ENCODE assay signal across 20 cellular contexts in the genomic region with DNA sequence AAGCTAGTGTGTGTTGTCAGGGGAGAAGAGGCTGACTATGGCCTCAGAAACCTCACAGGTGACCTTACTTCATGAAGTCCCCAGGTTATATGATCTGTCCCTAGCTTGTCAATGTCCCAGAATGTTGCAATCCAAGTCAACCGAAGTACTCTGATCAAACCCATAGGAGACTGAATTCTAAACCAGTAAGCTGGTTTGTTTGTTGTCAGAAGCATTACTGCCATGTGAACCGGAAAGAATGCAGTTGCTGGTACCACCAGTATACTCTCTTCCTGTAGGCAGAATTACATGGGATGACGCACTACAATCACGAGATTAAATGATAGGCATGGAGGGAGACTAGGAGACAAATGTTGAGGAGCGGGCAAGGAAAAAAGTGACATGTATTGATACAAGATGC. TPM values are rescaled to one million over a fixed set of nuclear protein-coding genes. Genes with fewer than 3 reads are reported as not detected.
DNase-seq lines count a peak whose midpoint lies in the region; ATAC-seq lines count a peak whose summit lies in the region.
"Had no signal": no experiment of that assay in that cellular context is flagged by ENCODE, and none has a peak within 500 bp of the region (broad histone marks: within the 10 kb centered on the region; RNA-seq: fewer than 3 reads in every experiment).

No MANE protein-coding gene starts in this region.

- no peaks in the 10 kb centered on the region for H3K36me3 Mint-ChIP-seq in activated naive CD8-positive, alpha-beta T cell treated with anti-CD3 and anti-CD28 coated beads, Interleukin-2, amount 10 ng/mL, durations not matched to agents 7 days and 5 days
- no peaks in the 10 kb centered on the region for H3K36me3 Mint-ChIP-seq in activated naive CD8-positive, alpha-beta T cell treated with anti-CD3 and anti-CD28 coated beads, Interleukin-2, amount 50 U/mL, for 24 hours (ENCODE audit: low read depth)

- POLR2A ChIA-PET in activated naive CD8-positive, alpha-beta T cell treated with anti-CD3 and anti-CD28 coated beads, Interleukin-2, amount 10 ng/mL, durations not matched to agents 7 days and 5 days (lab: Charles Lee), result no interaction called here

- ATAC-seq in activated naive CD8-positive, alpha-beta T cell treated with anti-CD3 and anti-CD28 coated beads, Interleukin-2, amount 10 ng/mL, durations not matched to agents 7 days and 5 days (ENCODE audit: low read depth), result no peak
- ATAC-seq in activated naive CD8-positive, alpha-beta T cell treated with anti-CD3 and anti-CD28 coated beads, Interleukin-2, amount 50 U/mL, for 24 hours, result no peak
- ATAC-seq: Panc1 had no signal

- peaks cover 1% of the 10 kb centered on the region for H3K9me3 Mint-ChIP-seq in activated naive CD8-positive, alpha-beta T cell treated with anti-CD3 and anti-CD28 coated beads, Interleukin-2, amount 10 ng/mL, durations not matched to agents 7 days and 5 days
- H3K9me3 Mint-ChIP-seq in activated naive CD8-positive, alpha-beta T cell treated with anti-CD3 and anti-CD28 coated beads, Interleukin-2, amount 50 U/mL, for 24 hours, result no peaks in the 10 kb centered on the region
- H3K9me3 Mint-ChIP-seq: CD4-positive, alpha-beta T cell; HFFc6 had no signal

- peak overlapping the region; percentile 0 for H3K27ac Mint-ChIP-seq in activated naive CD8-positive, alpha-beta T cell treated with anti-CD3 and anti-CD28 coated beads, Interleukin-2, amount 10 ng/mL, durations not matched to agents 7 days and 5 days
- H3K27ac Mint-ChIP-seq in activated naive CD8-positive, alpha-beta T cell treated with anti-CD3 and anti-CD28 coated beads, Interleukin-2, amount 50 U/mL, for 24 hours, result no peak overlapping the region
- H3K27ac Mint-ChIP-seq: CD4-positive, alpha-beta T cell; HFFc6 had no signal

- peaks cover 7% of the 10 kb centered on the region for H3K4me1 Mint-ChIP-seq in activated naive CD8-positive, alpha-beta T cell treated with anti-CD3 and anti-CD28 coated beads, Interleukin-2, amount 10 ng/mL, durations not matched to agents 7 days and 5 days
- H3K4me1 Mint-ChIP-seq in activated naive CD8-positive, alpha-beta T cell treated with anti-CD3 and anti-CD28 coated beads, Interleukin-2, amount 50 U/mL, for 24 hours, result peaks cover 25% of the 10 kb centered on the region

- no peaks in the 10 kb centered on the region for H3K27me3 Mint-ChIP-seq in activated naive CD8-positive, alpha-beta T cell treated with anti-CD3 and anti-CD28 coated beads, Interleukin-2, amount 10 ng/mL, durations not matched to agents 7 days and 5 days
- H3K27me3 Mint-ChIP-seq in activated naive CD8-positive, alpha-beta T cell treated with anti-CD3 and anti-CD28 coated beads, Interleukin-2, amount 50 U/mL, for 24 hours, result no peaks in the 10 kb centered on the region
- H3K27me3 Mint-ChIP-seq: CD4-positive, alpha-beta T cell had no signal

- no peak overlapping the region for H3K4me3 Mint-ChIP-seq in activated naive CD8-positive, alpha-beta T cell treated with anti-CD3 and anti-CD28 coated beads, Interleukin-2, amount 10 ng/mL, durations not matched to agents 7 days and 5 days
- H3K4me3 Mint-ChIP-seq in activated naive CD8-positive, alpha-beta T cell treated with anti-CD3 and anti-CD28 coated beads, Interleukin-2, amount 50 U/mL, for 24 hours, result no peak overlapping the region
- H3K4me3 Mint-ChIP-seq: CD4-positive, alpha-beta T cell; HFFc6 had no signal

- DNase-seq in activated naive CD8-positive, alpha-beta T cell treated with anti-CD3 and anti-CD28 coated beads, Interleukin-2, amount 10 ng/mL, durations not matched to agents 7 days and 5 days, result no peak
- DNase-seq in activated naive CD8-positive, alpha-beta T cell treated with anti-CD3 and anti-CD28 coated beads, Interleukin-2, amount 50 U/mL, for 24 hours, result no peak
- DNase-seq in RPMI7951 (ENCODE audit: low read depth), result peak; percentile 12
- peak; percentile 27 for DNase-seq in kidney tubule cell (ENCODE audit: low spot score)
- peak; percentile 42 for DNase-seq in renal cortical epithelial cell (ENCODE audit: low read depth)
- no peak for DNase-seq in NK-92 treated with Interleukin-12 subunit alpha and Interleukin-12 subunit beta, amount 100 ng/mL, for 24 hours (lab: John Stamatoyannopoulos, UW)
- no peak for DNase-seq in DMS 273 treated with DMSO at 0.1 percent for 48 hours (lab: John Stamatoyannopoulos, UW)
- DNase-seq: CD4-positive, alpha-beta T cell; DND-41; H7; HFFc6; KG1; NCI-H1048; NCI-H1694; NCI-H2029 treated with DMSO at 0.1 percent for 48 hours; NCI-H446 treated with DMSO at 0.1 percent for 48 hours; SHP77 treated with DMSO at 0.1 percent for 48 hours; SK-N-SH; SW 1271 had no signal

RNA-seq across cellular contexts. Expression of a gene that starts 26.1 kb away (rescaled TPM):
- 10 to 100 TPM; 36.1 to 43.2 TPM for total RNA-seq in activated naive CD8-positive, alpha-beta T cell treated with anti-CD3 and anti-CD28 coated beads, Interleukin-2, amount 10 ng/mL, durations not matched to agents 7 days and 5 days
- total RNA-seq in RPMI7951 (2014; rRNA removed; shearing (Covaris generic)), result 25.0 and 30.9 TPM in 2 replicates
- 27.6 and 44.1 TPM in 2 replicates for total RNA-seq in renal cortical epithelial cell

Comparison
In these comparisons a context has a peak if more than half of its experiments do, and no peak if none do; other contexts are left out.
1. DNase-seq: peak in RPMI7951 (single experiment), kidney tubule cell (single experiment) and renal cortical epithelial cell (single experiment); none in activated naive CD8-positive, alpha-beta T cell treated with anti-CD3 and anti-CD28 coated beads, Interleukin-2, amount 10 ng/mL, durations not matched to agents 7 days and 5 days (single experiment), activated naive CD8-positive, alpha-beta T cell treated with anti-CD3 and anti-CD28 coated beads, Interleukin-2, amount 50 U/mL, for 24 hours (single experiment), NK-92 treated with Interleukin-12 subunit alpha and Interleukin-12 subunit beta, amount 100 ng/mL, for 24 hours (single experiment) and DMS 273 treated with DMSO at 0.1 percent for 48 hours (single experiment).